Comparison of ENCODE assay signal across 8 cellular contexts in genomic region chr1:148264374-148265276, GRCh38.
DNase-seq lines count a peak whose midpoint lies in the region; ATAC-seq and TF ChIP-seq lines count a peak whose summit lies in the region.

No MANE protein-coding gene starts in this region.

- H3K4me1 Mint-ChIP-seq in activated CD4-positive, alpha-beta memory T cell treated with anti-CD3 and anti-CD28 coated beads for 36 hours (ENCODE audit: low read depth), result peaks cover 19% of the 10 kb centered on the region
- H3K4me1 Mint-ChIP-seq in stimulated activated naive CD8-positive, alpha-beta T cell treated with anti-CD3 and anti-CD28 coated beads, Interleukin-15, Interleukin-2, amounts not matched to agents 100 ng/mL and 50 ng/mL, for 24 hours (ENCODE audit: low read depth), result peaks cover 26% of the 10 kb centered on the region

- no peaks in the 10 kb centered on the region for H3K9me2 ChIP-seq in hepatocyte (replicated peaks; ENCODE audit: insufficient read depth)

- H3K27ac Mint-ChIP-seq in activated CD4-positive, alpha-beta memory T cell treated with anti-CD3 and anti-CD28 coated beads for 36 hours, result peak overlapping the region; percentile 96
- peak overlapping the region; percentile 8 for H3K27ac Mint-ChIP-seq in stimulated activated naive CD8-positive, alpha-beta T cell treated with anti-CD3 and anti-CD28 coated beads, Interleukin-15, Interleukin-2, amounts not matched to agents 100 ng/mL and 50 ng/mL, for 24 hours

- H3K27me3 ChIP-seq in hepatocyte, result no peaks in the 10 kb centered on the region
- peaks cover 3 to 31% (median 4%) of the 10 kb centered on the region in 3 donors for H3K27me3 ChIP-seq in psoas muscle (ENCODE audit: insufficient read depth in 3 of 3, low read length in 2 of 3)
- H3K27me3 ChIP-seq in dorsolateral prefrontal cortex, result peaks cover 0 to 9% (median 0%) of the 10 kb centered on the region in 45 donors

- TF ChIP-seq CTCF in hepatocyte (IDR thresholded peaks at IDR 0.05; ENCODE audit: poor library complexity), result no peak
- TF ChIP-seq CTCF in psoas muscle (IDR thresholded peaks at IDR 0.05), result no peak
- no peak for TF ChIP-seq CTCF in dorsolateral prefrontal cortex (IDR thresholded peaks at IDR 0.05 in 54 of 56, conservative IDR thresholded peaks at IDR 0.05 in 2 of 56; ENCODE audit: low read depth in 1 of 56, partially characterized antibody in 56 of 56)

- peak overlapping the region; percentile 81 for H2AFZ ChIP-seq in hepatocyte

- 16% methylated on average over 29 of the region's 29 CpGs for WGBS in hepatocyte (ENCODE audit: low lambda C conversion rate, missing lambda C conversion rate)
- WGBS in psoas muscle, 3 donors, result 47 to 50% (median 50%) methylated on average over 29 of the region's 29 CpGs

- H3K4me3 ChIP-seq in hepatocyte (peak overlapping the region; percentile 23), psoas muscle (no peak overlapping the region), dorsolateral prefrontal cortex (peak overlapping the region in 28 of 59 donors; percentile 42 to 80 (median 66))

- H3K36me3 ChIP-seq in hepatocyte (replicated peaks; ENCODE audit: insufficient read depth, low read depth) (no peaks in the 10 kb centered on the region), psoas muscle (ENCODE audit: insufficient read depth in 1 of 2, low read depth in 1 of 2) (no peaks in the 10 kb centered on the region)

- POLR2A ChIA-PET in activated CD4-positive, alpha-beta memory T cell treated with anti-CD3 and anti-CD28 coated beads for 36 hours (lab: Charles Lee), result interaction anchor here (1.2 to 6.5 kb wide), 2 partner anchors 69 to 138 kb away, joined by 5 to 213 read pairs; no protein-coding TSS in a partner anchor

- H3K4me1 ChIP-seq in hepatocyte (ENCODE audit: insufficient read depth) (peaks cover 3% of the 10 kb centered on the region), psoas muscle (no peaks in the 10 kb centered on the region)

- H4K20me1 ChIP-seq in hepatocyte (ENCODE audit: insufficient read depth, poor library complexity, severe bottlenecking), result no peaks in the 10 kb centered on the region

- no peaks in the 10 kb centered on the region for H3K27me3 Mint-ChIP-seq in activated CD4-positive, alpha-beta memory T cell treated with anti-CD3 and anti-CD28 coated beads for 36 hours
- H3K27me3 Mint-ChIP-seq in stimulated activated naive CD8-positive, alpha-beta T cell treated with anti-CD3 and anti-CD28 coated beads, Interleukin-15, Interleukin-2, amounts not matched to agents 100 ng/mL and 50 ng/mL, for 24 hours, result peaks cover 6% of the 10 kb centered on the region

- intact Hi-C loops in activated CD4-positive, alpha-beta memory T cell treated with anti-CD3 and anti-CD28 coated beads for 36 hours (cut with micrococcal nuclease), result loop anchor here (5.0 kb wide), 2 partner anchors 53 to 227 kb away; no protein-coding TSS in a partner anchor
- intact Hi-C loops in psoas muscle (cut with DNase I), result no loop called here
- intact Hi-C loops in dorsolateral prefrontal cortex (cut with DNase I), result no loop called here

- CTCF ChIA-PET in activated CD4-positive, alpha-beta memory T cell treated with anti-CD3 and anti-CD28 coated beads for 36 hours (lab: Charles Lee), result no interaction called here

- no peaks in the 10 kb centered on the region for H3K9me3 ChIP-seq in hepatocyte (ENCODE audit: low read depth)
- H3K9me3 ChIP-seq in psoas muscle, result no peaks in the 10 kb centered on the region

- H3K4me2 ChIP-seq in hepatocyte, result peak overlapping the region; percentile 86

- DNase-seq in activated T-cell treated with anti-CD3 and anti-CD28 coated beads for 48 hours (ENCODE audit: low read depth), result peak; percentile 6
- no peak for DNase-seq in activated T-cell treated with anti-CD3 and anti-CD28 coated beads for 4 hours
- peak; percentile 47 for DNase-seq in activated CD4-positive, alpha-beta memory T cell treated with anti-CD3 and anti-CD28 coated beads for 36 hours
- DNase-seq in hepatocyte (ENCODE audit: low spot score), result peak; percentile 67
- DNase-seq in psoas muscle, result no peak
- DNase-seq in dorsolateral prefrontal cortex, result no peak

- ATAC-seq in psoas muscle (no peak), GM18873 (IDR thresholded peaks at IDR 0.05; ENCODE audit: low FRiP score, unreplicated experiment) (no peak)

- H3K4me3 Mint-ChIP-seq in activated CD4-positive, alpha-beta memory T cell treated with anti-CD3 and anti-CD28 coated beads for 36 hours, result peak overlapping the region; percentile 80
- peak overlapping the region; percentile 87 for H3K4me3 Mint-ChIP-seq in stimulated activated naive CD8-positive, alpha-beta T cell treated with anti-CD3 and anti-CD28 coated beads, Interleukin-15, Interleukin-2, amounts not matched to agents 100 ng/mL and 50 ng/mL, for 24 hours

- H3K36me3 Mint-ChIP-seq in activated CD4-positive, alpha-beta memory T cell treated with anti-CD3 and anti-CD28 coated beads for 36 hours, result no peaks in the 10 kb centered on the region
- H3K36me3 Mint-ChIP-seq in stimulated activated naive CD8-positive, alpha-beta T cell treated with anti-CD3 and anti-CD28 coated beads, Interleukin-15, Interleukin-2, amounts not matched to agents 100 ng/mL and 50 ng/mL, for 24 hours (ENCODE audit: low read depth), result no peaks in the 10 kb centered on the region

- no peaks in the 10 kb centered on the region for H3K79me2 ChIP-seq in hepatocyte

- H3K9me3 Mint-ChIP-seq in activated CD4-positive, alpha-beta memory T cell treated with anti-CD3 and anti-CD28 coated beads for 36 hours, result no peaks in the 10 kb centered on the region
- H3K9me3 Mint-ChIP-seq in stimulated activated naive CD8-positive, alpha-beta T cell treated with anti-CD3 and anti-CD28 coated beads, Interleukin-15, Interleukin-2, amounts not matched to agents 100 ng/mL and 50 ng/mL, for 24 hours, result no peaks in the 10 kb centered on the region

- H3K27ac ChIP-seq in hepatocyte (peak overlapping the region; percentile 95), psoas muscle (no peak overlapping the region), dorsolateral prefrontal cortex (peak overlapping the region in 1 of 59 donors; percentile 56)

Comparison
In these comparisons a context has a peak if more than half of its experiments do, and no peak if none do; other contexts are left out.
1. DNase-seq: peak in activated T-cell treated with anti-CD3 and anti-CD28 coated beads for 48 hours (single experiment), activated CD4-positive, alpha-beta memory T cell treated with anti-CD3 and anti-CD28 coated beads for 36 hours (single experiment) and hepatocyte (single experiment); none in activated T-cell treated with anti-CD3 and anti-CD28 coated beads for 4 hours (single experiment), psoas muscle (0 of 2) and dorsolateral prefrontal cortex (0 of 10).